In genomic region chr5:177357459-177358332, GRCh38 we compare ENCODE assay signal across 8 cellular contexts. TPM values are rescaled to one million over a fixed set of nuclear protein-coding genes. Genes with fewer than 3 reads are reported as not detected.
DNase-seq lines count a peak whose midpoint lies in the region; ATAC-seq lines count a peak whose summit lies in the region.

Gene RGS14, plus strand, starts transcription at chr5:177357924. Its CDS starts 101 bp downstream, at chr5:177358025.

- H3K4me1 Mint-ChIP-seq in activated naive CD8-positive, alpha-beta T cell treated with anti-CD3 and anti-CD28 coated beads, Interleukin-2, amount 10 ng/mL, durations not matched to agents 7 days and 5 days: peaks cover 65% of the 10 kb centered on the region

- POLR2A ChIA-PET in activated naive CD8-positive, alpha-beta T cell treated with anti-CD3 and anti-CD28 coated beads, Interleukin-2, amount 10 ng/mL, durations not matched to agents 7 days and 5 days (lab: Charles Lee): interaction anchor here (0.7 to 2.6 kb wide), 10 partner anchors 9 to 113 kb away, joined by 3 to 13 read pairs (median 4); partner anchors contain the start of genes PRELID1 and RAB24

- peak within 1 kb of the TSS; percentile 83 for H3K27ac Mint-ChIP-seq in activated naive CD8-positive, alpha-beta T cell treated with anti-CD3 and anti-CD28 coated beads, Interleukin-2, amount 10 ng/mL, durations not matched to agents 7 days and 5 days

- H3K27me3 Mint-ChIP-seq in activated naive CD8-positive, alpha-beta T cell treated with anti-CD3 and anti-CD28 coated beads, Interleukin-2, amount 10 ng/mL, durations not matched to agents 7 days and 5 days: no peaks in the 10 kb centered on the region

- H3K36me3 Mint-ChIP-seq in activated naive CD8-positive, alpha-beta T cell treated with anti-CD3 and anti-CD28 coated beads, Interleukin-2, amount 10 ng/mL, durations not matched to agents 7 days and 5 days: peaks cover 24% of the 10 kb centered on the region

- peak within 1 kb of the TSS; percentile 92 for H3K4me3 Mint-ChIP-seq in activated naive CD8-positive, alpha-beta T cell treated with anti-CD3 and anti-CD28 coated beads, Interleukin-2, amount 10 ng/mL, durations not matched to agents 7 days and 5 days

- ATAC-seq in GM21515 (IDR thresholded peaks at IDR 0.05; ENCODE audit: unreplicated experiment): peak; percentile 85
- peak; percentile 90 for ATAC-seq in activated naive CD8-positive, alpha-beta T cell treated with anti-CD3 and anti-CD28 coated beads, Interleukin-2, amount 10 ng/mL, durations not matched to agents 7 days and 5 days (ENCODE audit: low read depth)

- DNase-seq in EH (ENCODE audit: low read depth) (peak; percentile 34), T follicular helper cell (ENCODE audit: low read depth) (peak; percentile 59), iris pigment epithelial cell (ENCODE audit: low read depth) (peak; percentile 61), SK-N-DZ (ENCODE audit: low spot score) (no peak)
- peak; percentile 94 for DNase-seq in Jurkat, Clone E6-1 (ENCODE audit: low read depth, low spot score)
- DNase-seq in activated naive CD8-positive, alpha-beta T cell treated with anti-CD3 and anti-CD28 coated beads, Interleukin-2, amount 10 ng/mL, durations not matched to agents 7 days and 5 days: peak; percentile 77
- DNase-seq in stimulated activated CD4-positive, alpha-beta T cell treated with anti-CD3 and anti-CD28 coated beads, TNF-alpha, amount 100 ng/mL, for 1 hour (ENCODE audit: low read depth in 3 of 3, low spot score in 1 of 3): peak in 2 of 3 donors; percentile 38 to 47

- peak within 1 kb of the TSS; percentile 75 for H3K4me3 ChIP-seq in Jurkat, Clone E6-1 (ENCODE audit: low read length)

- H3K9me3 Mint-ChIP-seq in activated naive CD8-positive, alpha-beta T cell treated with anti-CD3 and anti-CD28 coated beads, Interleukin-2, amount 10 ng/mL, durations not matched to agents 7 days and 5 days: peaks cover 12% of the 10 kb centered on the region

RNA-seq across cellular contexts. Expression of gene RGS14, which starts in this region (rescaled TPM):
- 47.1 TPM for polyA plus RNA-seq in Jurkat, Clone E6-1 (2012; ENCODE audit: insufficient read depth, insufficient read length)
- 100 to 1,000 TPM; 113 to 124 TPM for total RNA-seq in activated naive CD8-positive, alpha-beta T cell treated with anti-CD3 and anti-CD28 coated beads, Interleukin-2, amount 10 ng/mL, durations not matched to agents 7 days and 5 days
- 20.8 and 55.9 TPM in 2 replicates for polyA plus RNA-seq in SK-N-DZ (2014; cell fraction: cytosol; rRNA removed)
- 62.5 and 74.6 TPM in 2 replicates for polyA plus RNA-seq in SK-N-DZ (2014; cell fraction: nucleus; rRNA removed)
